8 cellular contexts compared by ENCODE assay signal in the genomic region with DNA sequence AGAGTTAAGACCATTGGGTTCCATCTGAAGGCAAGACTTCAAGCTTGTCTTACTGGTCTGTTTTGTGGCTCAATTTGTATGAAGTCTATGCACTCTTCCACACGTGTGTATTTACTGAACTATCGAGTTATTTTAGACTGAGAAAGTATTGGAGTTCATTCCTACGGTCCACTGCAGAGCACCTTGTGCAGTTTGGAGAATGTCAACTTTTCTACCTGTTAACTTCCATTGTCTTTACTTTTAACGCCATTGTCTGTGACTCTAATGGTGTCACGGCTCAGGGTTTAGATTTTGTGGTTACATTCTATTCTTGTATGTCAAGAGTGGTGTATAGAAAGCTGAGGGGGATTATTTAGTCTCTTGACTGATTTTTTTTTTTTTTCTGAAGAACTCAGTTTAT. TPM values are rescaled to one million over a fixed set of nuclear protein-coding genes. Genes with fewer than 3 reads are reported as not detected.
DNase-seq lines count a peak whose midpoint lies in the region; ATAC-seq and TF ChIP-seq lines count a peak whose summit lies in the region.

No MANE protein-coding gene starts in this region.

- H3K23ac ChIP-seq in H9 (ENCODE audit: insufficient read length, low read depth, low read length): no peak overlapping the region

- H4K8ac ChIP-seq in H9 (replicated peaks; ENCODE audit: insufficient read length, low read depth, low read length): no peak overlapping the region

- TF ChIP-seq CTCF in AG09309 (IDR thresholded peaks at IDR 0.05; ENCODE audit: control insufficient read depth, insufficient read depth, low read depth, low read length, missing control alignments): no peak
- no peak for TF ChIP-seq CTCF in H9 (conservative IDR thresholded peaks at IDR 0.05)
- TF ChIP-seq CTCF in astrocyte of the cerebellum (IDR thresholded peaks at IDR 0.05; ENCODE audit: low read depth, low read length, missing control alignments): no peak
- TF ChIP-seq CTCF in sigmoid colon (IDR thresholded peaks at IDR 0.05): no peak

- H3K4me1 Mint-ChIP-seq in H9: peaks cover 55 to 62% of the 10 kb centered on the region in 2 experiments

- H3K18ac ChIP-seq in H9 (ENCODE audit: insufficient read length, low read depth, low read length): no peak overlapping the region

- H3K4me3 ChIP-seq in AG09309 (ENCODE audit: control insufficient read depth, low read depth, low read length) (peak overlapping the region; percentile 98), astrocyte of the cerebellum (ENCODE audit: low read depth, low read length) (peak overlapping the region; percentile 82), sigmoid colon (no peak overlapping the region)

- no CpG with 5 or more reads among the region's 5 CpGs for WGBS in H9 (ENCODE audit: extremely low coverage, insufficient read length, low lambda C conversion rate)
- WGBS in sigmoid colon, 2 donors: 58 to 59% methylated on average over 5 of the region's 5 CpGs

- no peaks in the 10 kb centered on the region for H3K27me3 Mint-ChIP-seq in H9 (ENCODE audit: low read depth)

- TF ChIP-seq EP300 in sigmoid colon (IDR thresholded peaks at IDR 0.05): no peak

- H3K56ac ChIP-seq in H9 (ENCODE audit: insufficient read length, low read depth, low read length): no peak overlapping the region

- peaks cover 0 to 2% of the 10 kb centered on the region in 2 experiments; a peak in 1 of 5 replicates for H3K9me3 Mint-ChIP-seq in H9

- H3K9ac ChIP-seq in H9 (ENCODE audit: extremely low read depth, insufficient read length, low read length): peak overlapping the region; percentile 3

- peaks cover 3% of the 10 kb centered on the region for H3K4me1 ChIP-seq in H9 (ENCODE audit: insufficient read depth, low read length)
- H3K4me1 ChIP-seq in sigmoid colon: peaks cover 0 to 43% (median 30%) of the 10 kb centered on the region in 4 donors

- no peak overlapping the region for H4K5ac ChIP-seq in H9 (ENCODE audit: insufficient read length, low read depth, low read length)

- no peak overlapping the region for H2BK15ac ChIP-seq in H9 (ENCODE audit: low read depth, low read length)

- H2BK20ac ChIP-seq in H9 (ENCODE audit: low read depth, low read length, poor library complexity, severe bottlenecking): no peak overlapping the region

- no peak overlapping the region for H3K4ac ChIP-seq in H9 (ENCODE audit: low read depth, low read length)

- no peaks in the 10 kb centered on the region for H3K23me2 ChIP-seq in H9 (ENCODE audit: insufficient read length, low read depth, low read length, poor library complexity, severe bottlenecking)

- ATAC-seq in GM19395 (IDR thresholded peaks at IDR 0.05; ENCODE audit: unreplicated experiment): no peak

- peak overlapping the region; percentile 97 to 99 for H3K4me3 Mint-ChIP-seq in H9

- peaks cover 7 to 13% (median 11%) of the 10 kb centered on the region in 3 experiments; a peak in 6 of 7 replicates for H3K36me3 Mint-ChIP-seq in H9 (ENCODE audit: insufficient read depth in 1 of 3, low read depth in 3 of 3)

- no peak overlapping the region for H2AK5ac ChIP-seq in H9 (ENCODE audit: insufficient read length, low read length)

- H3K79me2 ChIP-seq in H9 (ENCODE audit: insufficient read depth, low read length): peaks cover 60% of the 10 kb centered on the region

- TF ChIP-seq POLR2A in sigmoid colon (IDR thresholded peaks at IDR 0.05): no peak

- peak overlapping the region; percentile 85 for H3K4me2 ChIP-seq in H9 (ENCODE audit: insufficient read depth, insufficient read length, low read length)

- no peak overlapping the region for H3K14ac ChIP-seq in H9 (ENCODE audit: insufficient read depth, low read length)

- in situ Hi-C loops in astrocyte of the cerebellum (cut with HindIII; ENCODE audit: low sequenced_read_pairs): no loop called here

- no peaks in the 10 kb centered on the region for H3K27me3 ChIP-seq in H9 (ENCODE audit: insufficient read depth, low read length)
- no peaks in the 10 kb centered on the region for H3K27me3 ChIP-seq in sigmoid colon

- no peaks in the 10 kb centered on the region for H4K20me1 ChIP-seq in H9 (ENCODE audit: control insufficient read depth, insufficient read depth, insufficient read length)

- H3K36me3 ChIP-seq in sigmoid colon: no peaks in the 10 kb centered on the region

- no peak overlapping the region for H2BK120ac ChIP-seq in H9 (ENCODE audit: low read depth, low read length, poor library complexity, severe bottlenecking)

- no peak overlapping the region for H3T11ph ChIP-seq in H9 (ENCODE audit: low read length)

- no peaks in the 10 kb centered on the region for H3K79me1 ChIP-seq in H9 (ENCODE audit: insufficient read depth, low read depth, low read length, poor library complexity, severe bottlenecking)

- H3K27ac ChIP-seq in H9 (ENCODE audit: insufficient read length, low read depth, low read length) (no peak overlapping the region), sigmoid colon (no peak overlapping the region)

- peak overlapping the region in 1 of 3 experiments; percentile 15; a peak in 1 of 7 replicates for H3K27ac Mint-ChIP-seq in H9

- no peak overlapping the region for H2AFZ ChIP-seq in H9 (ENCODE audit: low read length)

- H3K9me3 ChIP-seq in H9 (ENCODE audit: control insufficient read depth, low read depth, low read length) (no peaks in the 10 kb centered on the region), sigmoid colon (no peaks in the 10 kb centered on the region)

- H4K91ac ChIP-seq in H9 (ENCODE audit: insufficient read length, low read depth, low read length): no peak overlapping the region

- DNase-seq in AG09309 (ENCODE audit: low read depth) (no peak), H9 (no peak), astrocyte of the cerebellum (ENCODE audit: low read depth) (no peak), medulla oblongata (ENCODE audit: extremely low spot score) (peak; percentile 31), NCI-H345 treated with DMSO at 0.1 percent for 48 hours (lab: John Stamatoyannopoulos, UW; ENCODE audit: unreplicated experiment) (no peak), sigmoid colon (no peak), NCI-H748 treated with DMSO at 0.1 percent for 48 hours (lab: John Stamatoyannopoulos, UW) (no peak)

- no peak overlapping the region for H2BK12ac ChIP-seq in H9 (ENCODE audit: insufficient read length, low read depth, low read length)

- H2BK5ac ChIP-seq in H9 (ENCODE audit: insufficient read length, low read length): no peak overlapping the region

- intact Hi-C loops in sigmoid colon (cut with DNase I): loop anchor here (5.0 to 10.0 kb wide), 2 partner anchors 112 to 224 kb away; no protein-coding TSS in a partner anchor

RNA-seq across cellular contexts. Expression of a gene that starts 3.8 kb away (rescaled TPM):
- total RNA-seq in H9 (2021) (147 and 154 TPM in 2 replicates), sigmoid colon (10 to 100 TPM; 49.7 to 84.0 (median 67.0) TPM)
- 10 to 100 TPM; 31.8 to 74.3 (median 50.9) TPM for polyA plus RNA-seq in sigmoid colon

Comparison
In these comparisons a context has a peak if more than half of its experiments do, and no peak if none do; other contexts are left out.
1. H3K4me3 ChIP-seq: peak in AG09309 (single experiment) and astrocyte of the cerebellum (single experiment); none in sigmoid colon (0 of 4).